9 cellular contexts compared by ENCODE assay signal in genomic region chr2:48529189-48529588, GRCh38. TPM values are rescaled to one million over a fixed set of nuclear protein-coding genes. Genes with fewer than 3 reads are reported as not detected.
DNase-seq lines count a peak whose midpoint lies in the region; ATAC-seq, FAIRE-seq and TF ChIP-seq lines count a peak whose summit lies in the region.
"Had no signal": no experiment of that assay in that cellular context is flagged by ENCODE, and none has a peak within 500 bp of the region (broad histone marks: within the 10 kb centered on the region; RNA-seq: fewer than 3 reads in every experiment).

No MANE protein-coding gene starts in this region.

- no peak overlapping the region for H2AFZ ChIP-seq in HepG2 (ENCODE audit: low read length)

- TF ChIP-seq CTCF in HepG2 (CRISPR knock-in tag; IDR thresholded peaks at IDR 0.05) (no peak), right lobe of liver (IDR thresholded peaks at IDR 0.05) (no peak)
- TF ChIP-seq CTCF in activated CD8-positive, alpha-beta T cell treated with anti-CD3 and anti-CD28 coated beads for 36 hours (IDR thresholded peaks at IDR 0.05) = no peak

- BruUV-seq in HepG2 (replicated peaks; lab: Mats Ljungman, UMichigan) = no TSS peak

- H3K27me3 Mint-ChIP-seq in activated CD8-positive, alpha-beta T cell treated with anti-CD3 and anti-CD28 coated beads for 36 hours = peaks cover 6% of the 10 kb centered on the region

- H3K23ac ChIP-seq in mesendoderm (ENCODE audit: low read length) = no peak overlapping the region

- H2AK5ac ChIP-seq in mesendoderm (ENCODE audit: low read length) = no peak overlapping the region

- H3K36me3 ChIP-seq in HepG2 (replicated peaks in 1 of 2; ENCODE audit: control insufficient read depth in 1 of 2, insufficient read depth in 2 of 2, low read length in 2 of 2) = no peaks in the 10 kb centered on the region
- H3K36me3 ChIP-seq in right lobe of liver = no peaks in the 10 kb centered on the region
- H3K36me3 ChIP-seq in mesendoderm (ENCODE audit: control insufficient read depth, insufficient read depth, low read length) = no peaks in the 10 kb centered on the region

- CTCF ChIA-PET in HepG2 (lab: Yijun Ruan, JAX; ENCODE audit: low intra/inter-chr PET ratio, low total read pairs) = no interaction called here
- CTCF ChIA-PET in activated CD8-positive, alpha-beta T cell treated with anti-CD3 and anti-CD28 coated beads for 36 hours (lab: Charles Lee) = no interaction called here

- no peak overlapping the region for H3K27ac ChIP-seq in HepG2 (ENCODE audit: extremely low read length, insufficient read depth, low read length)
- no peak overlapping the region for H3K27ac ChIP-seq in right lobe of liver
- H3K27ac ChIP-seq in mesendoderm (ENCODE audit: low read depth, low read length) = no peak overlapping the region

- no peaks in the 10 kb centered on the region for H3K79me2 ChIP-seq in HepG2 (ENCODE audit: insufficient read depth, low read length)
- no peaks in the 10 kb centered on the region for H3K79me2 ChIP-seq in mesendoderm (ENCODE audit: control insufficient read depth, insufficient read depth, low read length)

- no peak overlapping the region for H2BK15ac ChIP-seq in mesendoderm (replicated peaks; ENCODE audit: low read depth)

- no peak for FAIRE-seq in HepG2 (lab: Jason Lieb, UNC)
- FAIRE-seq: colon had no signal

- no peak overlapping the region for H2BK120ac ChIP-seq in mesendoderm (ENCODE audit: low read depth, low read length)

- no peak for TF ChIP-seq RAD21 in HepG2 (CRISPR knock-in tag; IDR thresholded peaks at IDR 0.05)

- H3K27me3 ChIP-seq in HepG2 (ENCODE audit: control insufficient read depth in 1 of 2, insufficient read depth in 2 of 2, low read length in 2 of 2) (peaks cover 0 to 4% of the 10 kb centered on the region in 2 experiments; a peak in 2 of 5 replicates), right lobe of liver (no peaks in the 10 kb centered on the region), mesendoderm (ENCODE audit: insufficient read depth, low read length, poor library complexity) (no peaks in the 10 kb centered on the region)

- no peaks in the 10 kb centered on the region for H3K9me3 Mint-ChIP-seq in activated CD8-positive, alpha-beta T cell treated with anti-CD3 and anti-CD28 coated beads for 36 hours

- POLR2A ChIA-PET in HepG2 (lab: Yijun Ruan, JAX) = no interaction called here
- POLR2A ChIA-PET in activated CD8-positive, alpha-beta T cell treated with anti-CD3 and anti-CD28 coated beads for 36 hours (lab: Charles Lee) = interaction anchor here (0.6 kb wide), 1 partner anchor 13 kb away, joined by 3 read pairs; no protein-coding TSS in a partner anchor

- TF ChIP-seq POLR2A in HepG2 (IDR thresholded peaks at IDR 0.05; ENCODE audit: insufficient read depth in 1 of 2, low read depth in 2 of 2, low read length in 2 of 2) (no peak), right lobe of liver (IDR thresholded peaks at IDR 0.05) (no peak)

- intact Hi-C loops in HepG2 (cut with micrococcal nuclease; ENCODE audit: unreplicated experiment) (no loop called here), right lobe of liver (cut with DNase I) (no loop called here)
- intact Hi-C loops in activated CD8-positive, alpha-beta T cell treated with anti-CD3 and anti-CD28 coated beads for 36 hours (cut with micrococcal nuclease) = no loop called here

- peak overlapping the region; percentile 17 for H3K56ac ChIP-seq in mesendoderm (ENCODE audit: low read length)

- H3K4ac ChIP-seq in mesendoderm (ENCODE audit: low read depth, low read length) = no peak overlapping the region

- H4K8ac ChIP-seq in mesendoderm (ENCODE audit: low read depth, low read length) = no peak overlapping the region

- peaks cover 4% of the 10 kb centered on the region for H3K36me3 Mint-ChIP-seq in activated CD8-positive, alpha-beta T cell treated with anti-CD3 and anti-CD28 coated beads for 36 hours (ENCODE audit: low read depth)

- no peaks in the 10 kb centered on the region for H4K20me1 ChIP-seq in HepG2 (ENCODE audit: insufficient read depth, low read length)

- no peak for DNase-seq in HepG2 (ENCODE audit: low spot score)
- no peak for DNase-seq in right lobe of liver
- no peak for DNase-seq in activated CD8-positive, alpha-beta T cell treated with anti-CD3 and anti-CD28 coated beads for 36 hours
- DNase-seq in mesendoderm = peak; percentile 66
- no peak for DNase-seq in effector CD8-positive, alpha-beta T cell (lab: John Stamatoyannopoulos, UW)
- no peak for DNase-seq in KBM-7

- H3K9me3 ChIP-seq in HepG2 (ENCODE audit: low read length) = no peaks in the 10 kb centered on the region
- H3K9me3 ChIP-seq in right lobe of liver = no peaks in the 10 kb centered on the region

- WGBS in HepG2 (ENCODE audit: low lambda C conversion rate) = 66% methylated on average over 7 of the region's 7 CpGs
- 53% methylated on average over 5 of the region's 7 CpGs for WGBS in right lobe of liver (ENCODE audit: insufficient coverage, low coverage, low lambda C conversion rate, missing lambda C conversion rate)
- WGBS in mesendoderm (ENCODE audit: extremely low coverage, insufficient coverage, low lambda C conversion rate) = no CpG with 5 or more reads among the region's 7 CpGs

- in situ Hi-C loops in HepG2 (cut with HindIII; ENCODE audit: extremely low pct_ligation_motif_present, low pct_unique_long_range_greater_than_20kb) = no loop called here
- in situ Hi-C loops in KBM-7 (cut with MboI; ENCODE audit: low pct_unique_long_range_greater_than_20kb, low sequenced_read_pairs) = no loop called here

- peaks cover 14% of the 10 kb centered on the region for H3K4me1 Mint-ChIP-seq in activated CD8-positive, alpha-beta T cell treated with anti-CD3 and anti-CD28 coated beads for 36 hours (ENCODE audit: low read depth)

- H3K27ac Mint-ChIP-seq in activated CD8-positive, alpha-beta T cell treated with anti-CD3 and anti-CD28 coated beads for 36 hours = no peak overlapping the region

- H3K79me1 ChIP-seq in mesendoderm (ENCODE audit: low read length) = no peaks in the 10 kb centered on the region

- ATAC-seq in HepG2 = peak; percentile 13; the same call in 1 of the 3 replicates
- no peak for ATAC-seq in right lobe of liver
- no peak for ATAC-seq in activated CD8-positive, alpha-beta T cell treated with anti-CD3 and anti-CD28 coated beads for 36 hours
- ATAC-seq in GM19023 (IDR thresholded peaks at IDR 0.05; ENCODE audit: unreplicated experiment) = no peak
- ATAC-seq in HG02970 (IDR thresholded peaks at IDR 0.05; ENCODE audit: low FRiP score, unreplicated experiment) = no peak

- TF ChIP-seq EP300 in HepG2 (IDR thresholded peaks at IDR 0.05; ENCODE audit: low read depth in 2 of 2, low read length in 2 of 2) = no peak
- no peak for TF ChIP-seq EP300 in HepG2 (CRISPR knock-in tag; IDR thresholded peaks at IDR 0.05; ENCODE audit: borderline replicate concordance)

- H3K4me2 ChIP-seq in HepG2 (ENCODE audit: low read depth, low read length) (no peak overlapping the region), mesendoderm (ENCODE audit: low read length) (no peak overlapping the region)

- H2BK5ac ChIP-seq in mesendoderm (ENCODE audit: low read length) = no peak overlapping the region

- peak overlapping the region; percentile 29 for H3K4me3 Mint-ChIP-seq in activated CD8-positive, alpha-beta T cell treated with anti-CD3 and anti-CD28 coated beads for 36 hours

- no peak overlapping the region for H3K9ac ChIP-seq in HepG2 (ENCODE audit: insufficient read depth, low read depth, low read length)
- H3K9ac ChIP-seq in mesendoderm (ENCODE audit: low read length) = no peak overlapping the region

- no peak overlapping the region for H3K4me3 ChIP-seq in HepG2 (replicated peaks in 1 of 3; ENCODE audit: insufficient read depth in 1 of 3, low read depth in 2 of 3, low read length in 3 of 3)
- H3K4me3 ChIP-seq in right lobe of liver = no peak overlapping the region
- no peak overlapping the region for H3K4me3 ChIP-seq in mesendoderm (ENCODE audit: low read length)

- H4K5ac ChIP-seq in mesendoderm (ENCODE audit: low read length) = no peak overlapping the region

- H3K18ac ChIP-seq in mesendoderm (ENCODE audit: low read length) = no peak overlapping the region

- H3K4me1 ChIP-seq in HepG2 (ENCODE audit: insufficient read depth, low read length) = peaks cover 10% of the 10 kb centered on the region
- H3K4me1 ChIP-seq in right lobe of liver = peaks cover 0 to 10% (median 0%) of the 10 kb centered on the region in 4 donors
- H3K4me1 ChIP-seq in mesendoderm (ENCODE audit: control insufficient read depth, low read depth, low read length) = peaks cover 6% of the 10 kb centered on the region

TF ChIP-seq in HepG2, 621 proteins besides CTCF, POLR2A, EP300 and RAD21:
- TF ChIP-seq GTF3A (CRISPR knock-in tag; conservative IDR thresholded peaks at IDR 0.05) = no peak
- TF ChIP-seq HOXA7 (CRISPR knock-in tag; IDR thresholded peaks at IDR 0.05) = 0 out of 2 replicates have a peak, but pooled peaks have one; percentile 24

RNA-seq across cellular contexts. Expression of gene STON1, which starts 0.8 kb away (rescaled TPM):
- total RNA-seq in HepG2 (2016; rRNA removed; fragmentation: Illumina TruSeq; extraction: Trizol) (0.09 TPM in 1 of 2 replicates, not detected in the other), right lobe of liver (1 to 10 TPM; 1.1 to 4.3 (median 1.6) TPM)
- not detected in 2 replicates for total RNA-seq in HepG2 (2016; cell fraction: cytosol; rRNA removed; fragmentation: Illumina TruSeq; extraction: Trizol; ENCODE audit: low read depth)
- 0.09 and 0.15 TPM in 2 replicates for total RNA-seq in HepG2 (2016; cell fraction: insoluble cytoplasmic fraction; rRNA removed; fragmentation: Illumina TruSeq; extraction: Trizol)
- total RNA-seq in HepG2 (2016; cell fraction: membrane; rRNA removed; fragmentation: Illumina TruSeq; extraction: Trizol) = 0.06 TPM in 1 of 2 replicates, not detected in the other
- 0.43 and 0.44 TPM in 2 replicates for total RNA-seq in HepG2 (2016; cell fraction: nucleus; rRNA removed; fragmentation: Illumina TruSeq; extraction: Trizol)
- 0.26 and 0.28 TPM in 2 replicates for polyA plus RNA-seq in HepG2 (2011; rRNA removed)
- 0.13 and 0.18 TPM in 2 replicates for polyA plus RNA-seq in HepG2 (2011; cell fraction: cytosol; rRNA removed)
- polyA plus RNA-seq in HepG2 (2011; cell fraction: nucleus; rRNA removed) = 0.48 and 0.84 TPM in 2 replicates
- polyA plus RNA-seq in HepG2 (2012) = 0.12 and 0.28 TPM in 2 replicates
- polyA plus RNA-seq in HepG2 (2016; cell fraction: cytosol; fragmentation: Illumina TruSeq; extraction: Trizol; ENCODE audit: low read depth) = not detected in 2 replicates
- polyA plus RNA-seq in HepG2 (2016; cell fraction: insoluble cytoplasmic fraction; fragmentation: Illumina TruSeq; extraction: Trizol; ENCODE audit: low read depth) = not detected in 2 replicates
- polyA plus RNA-seq in HepG2 (2016; cell fraction: membrane; fragmentation: Illumina TruSeq; extraction: Trizol; ENCODE audit: low read depth) = not detected in 2 replicates
- 0.27 and 0.80 TPM in 2 replicates for polyA plus RNA-seq in HepG2 (2016; cell fraction: nucleus; fragmentation: Illumina TruSeq; extraction: Trizol; ENCODE audit: insufficient read depth, low read depth)
- polyA minus RNA-seq in HepG2 (2011; rRNA and poly(A)+ RNA removed; ENCODE audit: low replicate concordance) = 0.09 and 0.72 TPM in 2 replicates
- polyA minus RNA-seq in HepG2 (2011; cell fraction: cytosol; rRNA and poly(A)+ RNA removed) = 0.18 TPM in 1 of 2 replicates, not detected in the other
- 0.75 and 0.90 TPM in 2 replicates for polyA minus RNA-seq in HepG2 (2011; cell fraction: nucleus; rRNA and poly(A)+ RNA removed)
- under 1 TPM; 0.74 to 0.95 TPM for total RNA-seq in activated CD8-positive, alpha-beta T cell treated with anti-CD3 and anti-CD28 coated beads for 36 hours
- polyA plus RNA-seq in mesendoderm (2013, experiment 1 of 2) = 1.1 TPM
- 1.1 TPM for polyA plus RNA-seq in mesendoderm (2013, experiment 2 of 2)
